ENCODE assay signal across 6 cellular contexts in the genomic region with DNA sequence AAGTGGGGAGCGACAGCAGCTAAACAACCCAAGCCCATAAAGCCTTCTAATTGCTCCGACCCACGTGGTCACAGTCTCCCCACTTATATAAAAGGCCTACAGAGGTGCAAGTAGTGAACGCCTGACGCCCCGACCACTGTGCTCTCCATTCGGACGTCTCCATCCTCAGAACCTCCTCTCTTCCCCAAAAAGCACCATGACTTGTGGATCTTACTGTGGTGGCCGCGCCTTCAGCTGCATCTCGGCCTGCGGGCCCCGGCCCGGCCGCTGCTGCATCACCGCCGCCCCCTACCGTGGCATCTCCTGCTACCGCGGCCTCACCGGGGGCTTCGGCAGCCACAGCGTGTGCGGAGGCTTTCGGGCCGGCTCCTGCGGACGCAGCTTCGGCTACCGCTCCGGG. TPM values are rescaled to one million over a fixed set of nuclear protein-coding genes. Genes with fewer than 3 reads are reported as not detected.
"Had no signal": no experiment of that assay in that cellular context is flagged by ENCODE, and none has a peak within 500 bp of the region (broad histone marks: within the 10 kb centered on the region; RNA-seq: fewer than 3 reads in every experiment).

No MANE protein-coding gene starts in this region.

RNA-seq across cellular contexts. Expression of a gene that starts 10.4 kb away (rescaled TPM):
- total RNA-seq: OCI-LY7, Right ventricle myocardium superior had no signal

RNA-seq across cellular contexts. Expression of a gene that starts 19.5 kb away (rescaled TPM):
- total RNA-seq: LHCN-M2, OCI-LY7, PC-9, Right ventricle myocardium superior, RPMI7951, SJSA1 had no signal

RNA-seq across cellular contexts. Expression of a gene that starts 27.3 kb away (rescaled TPM):
- total RNA-seq: OCI-LY7, Right ventricle myocardium superior had no signal
